1 cellular context compared by ENCODE assay signal in the genomic region with DNA sequence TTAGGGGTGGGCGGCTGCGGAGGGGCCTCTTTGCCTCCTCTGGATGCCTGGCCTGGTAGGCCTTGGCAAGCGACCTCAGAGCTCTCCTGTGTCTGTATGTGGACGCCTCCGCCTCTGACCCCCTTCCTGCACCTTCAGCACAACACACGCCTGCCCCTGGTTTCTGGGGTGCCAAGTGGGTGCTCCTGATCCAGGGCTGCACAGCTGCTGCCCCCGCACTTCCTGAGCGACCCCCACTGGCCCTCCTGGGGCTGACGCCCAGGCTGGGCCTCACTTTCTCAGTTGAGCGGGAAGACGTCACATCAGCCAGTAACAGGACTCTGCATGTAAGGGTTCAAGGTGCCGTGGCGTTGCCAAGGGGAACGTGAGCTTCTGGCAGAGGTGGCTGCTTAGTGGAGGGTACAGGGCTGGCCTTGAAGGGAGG.
TF ChIP-seq lines count a peak whose summit lies in the region.

No MANE protein-coding gene starts in this region.

TF ChIP-seq in H1, 55 proteins besides CTCF, POLR2A, EP300 and RAD21:
- TF ChIP-seq SRF (IDR thresholded peaks at IDR 0.05; ENCODE audit: low read depth, low read length) (no peak), YY1 (IDR thresholded peaks at IDR 0.05; ENCODE audit: low read depth, low read length) (no peak), POU5F1 (IDR thresholded peaks at IDR 0.05; ENCODE audit: low read depth, low read length) (no peak), RXRA (IDR thresholded peaks at IDR 0.05; ENCODE audit: insufficient read depth, low read depth, low read length) (no peak)
TF ChIP-seq in H1: peak in this region for 0.
